8 cellular contexts compared by ENCODE assay signal in the genomic region with DNA sequence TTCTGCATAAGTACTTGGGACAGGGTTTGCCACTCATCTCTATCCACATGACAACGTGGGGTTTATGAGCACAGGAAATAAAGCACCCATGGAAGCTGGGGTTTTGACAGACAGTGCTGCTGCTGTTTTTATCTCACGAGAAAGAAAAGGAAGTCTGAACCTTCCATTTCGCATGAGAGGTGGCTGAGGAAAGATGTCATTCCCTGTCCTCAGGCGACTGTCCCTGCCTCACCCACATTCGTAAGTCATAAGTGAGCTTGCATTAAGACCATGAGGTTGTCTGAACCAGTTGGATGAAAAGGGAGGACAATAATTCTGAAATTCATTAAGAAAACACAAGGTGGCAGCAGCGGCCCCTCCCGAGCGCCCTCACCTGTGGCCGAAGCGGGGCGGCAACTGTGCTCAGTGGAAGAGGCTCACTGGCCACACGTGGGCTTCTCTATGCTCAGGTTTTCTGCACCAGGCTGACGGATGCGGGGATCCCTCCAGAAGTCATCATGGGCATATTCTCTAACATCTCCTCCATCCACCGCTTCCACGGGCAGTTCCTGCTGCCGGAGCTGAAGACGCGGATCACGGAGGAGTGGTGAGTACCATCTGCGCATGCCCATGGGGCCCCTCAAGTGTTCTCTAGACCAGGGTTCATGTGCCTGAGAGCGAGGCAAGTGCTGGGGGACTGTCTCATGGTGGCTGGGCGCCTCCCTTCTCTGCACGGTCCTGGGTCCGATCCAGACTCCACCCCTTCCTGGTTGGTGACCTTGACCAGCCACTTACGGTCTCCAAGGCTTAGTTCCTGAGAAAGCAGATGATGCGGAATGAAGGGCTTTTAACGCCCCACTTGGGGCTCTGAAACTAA. TPM values are rescaled to one million over a fixed set of nuclear protein-coding genes. Genes with fewer than 3 reads are reported as not detected.
DNase-seq lines count a peak whose midpoint lies in the region; TF ChIP-seq lines count a peak whose summit lies in the region.

No MANE protein-coding gene starts in this region.

- TF ChIP-seq EP300 in ovary (IDR thresholded peaks at IDR 0.05) = no peak

- POLR2A ChIA-PET in OCI-LY7 (lab: Charles Lee) = interaction anchor here (0.5 to 2.2 kb wide), 5 partner anchors 22 to 1748 kb away, joined by 3 to 4 read pairs (median 3); no protein-coding TSS in a partner anchor

- no peaks in the 10 kb centered on the region for H3K79me2 ChIP-seq in OCI-LY7 (ENCODE audit: insufficient read depth, low read depth, low read length)

- H3K4me3 ChIP-seq in OCI-LY7 (ENCODE audit: low read depth, low read length, poor library complexity, severe bottlenecking) (no peak overlapping the region), fibroblast of the aortic adventitia (ENCODE audit: low read depth, low read length) (no peak overlapping the region), ovary (peak overlapping the region; percentile 29)

- no peaks in the 10 kb centered on the region for H3K9me2 ChIP-seq in OCI-LY7 (ENCODE audit: insufficient read depth, low read length)

- H3K4me1 Mint-ChIP-seq in activated T-cell treated with anti-CD3 and anti-CD28 coated beads, Interleukin-2, amount 50 U/mL, for 24 hours (ENCODE audit: low read depth) = peaks cover 56% of the 10 kb centered on the region
- peaks cover 5% of the 10 kb centered on the region for H3K4me1 Mint-ChIP-seq in type B pancreatic cell (ENCODE audit: unreplicated experiment)

- 7 to 18% (median 8%) methylated on average over 28 of the region's 28 CpGs for WGBS in ovary, 3 donors

- peaks cover 14% of the 10 kb centered on the region for H3K9me3 ChIP-seq in OCI-LY7 (ENCODE audit: low read length)
- no peaks in the 10 kb centered on the region for H3K9me3 ChIP-seq in ovary

- H2AFZ ChIP-seq in OCI-LY7 (ENCODE audit: low read length) = no peak overlapping the region

- no peak overlapping the region for H3K4me3 Mint-ChIP-seq in activated T-cell treated with anti-CD3 and anti-CD28 coated beads, Interleukin-2, amount 50 U/mL, for 24 hours
- peak overlapping the region; percentile 68 for H3K4me3 Mint-ChIP-seq in type B pancreatic cell

- H3K9me3 Mint-ChIP-seq in activated T-cell treated with anti-CD3 and anti-CD28 coated beads, Interleukin-2, amount 50 U/mL, for 24 hours = peaks cover 3% of the 10 kb centered on the region
- H3K9me3 Mint-ChIP-seq in type B pancreatic cell = no peaks in the 10 kb centered on the region

- H4K20me1 ChIP-seq in OCI-LY7 (ENCODE audit: insufficient read depth, low read length) = no peaks in the 10 kb centered on the region

- peaks cover 89% of the 10 kb centered on the region for H3K36me3 Mint-ChIP-seq in activated T-cell treated with anti-CD3 and anti-CD28 coated beads, Interleukin-2, amount 50 U/mL, for 24 hours (ENCODE audit: low read depth)
- no peaks in the 10 kb centered on the region for H3K36me3 Mint-ChIP-seq in type B pancreatic cell

- H3K27ac ChIP-seq in OCI-LY7 (ENCODE audit: low read depth, low read length, poor library complexity, severe bottlenecking) (no peak overlapping the region), ovary (peak overlapping the region in 1 of 2 donors; percentile 8)

- DNase-seq in Caki2 (ENCODE audit: low read depth) (peak; percentile 70), HCEC 1CT (peak; percentile 15), OCI-LY7 (ENCODE audit: low spot score) (peak; percentile 77), fibroblast of the aortic adventitia (ENCODE audit: low read depth) (peak; percentile 43), ovary (peak; percentile 69 to 81 (median 76)), type B pancreatic cell (ENCODE audit: extremely low spot score, unreplicated experiment) (no peak), middle frontal gyrus (ENCODE audit: extremely low spot score, low spot score) (no peak)
- peak; percentile 78 for DNase-seq in activated T-cell treated with anti-CD3 and anti-CD28 coated beads, Interleukin-2, amount 50 U/mL, for 24 hours

- in situ Hi-C loops in Caki2 (cut with HindIII; ENCODE audit: low pct_unique_long_range_greater_than_20kb, low sequenced_read_pairs) = no loop called here

- no TSS peak for BruUV-seq in OCI-LY7 (replicated peaks; lab: Mats Ljungman, UMichigan)

- H3K4me1 ChIP-seq in OCI-LY7 (ENCODE audit: insufficient read depth, low read length, poor library complexity, severe bottlenecking) (peaks cover 8% of the 10 kb centered on the region), ovary (ENCODE audit: insufficient read depth) (peaks cover 3% of the 10 kb centered on the region)

- H3K36me3 ChIP-seq in OCI-LY7 (ENCODE audit: insufficient read depth, low read length) (peaks cover 29% of the 10 kb centered on the region), ovary (no peaks in the 10 kb centered on the region)

- no peaks in the 10 kb centered on the region for H3K27me3 Mint-ChIP-seq in activated T-cell treated with anti-CD3 and anti-CD28 coated beads, Interleukin-2, amount 50 U/mL, for 24 hours
- H3K27me3 Mint-ChIP-seq in type B pancreatic cell = no peaks in the 10 kb centered on the region

- peak overlapping the region; percentile 40; the same call in 1 of the 2 replicates for H3K4me2 ChIP-seq in OCI-LY7 (ENCODE audit: low read length)

- CTCF ChIA-PET in OCI-LY7 (lab: Charles Lee; ENCODE audit: unreplicated experiment) = interaction anchor here (0.8 to 1.2 kb wide), 2 partner anchors 22 to 56 kb away, joined by 3 read pairs; no protein-coding TSS in a partner anchor

- H3K27me3 ChIP-seq in ovary = no peaks in the 10 kb centered on the region

- H3K27ac Mint-ChIP-seq in activated T-cell treated with anti-CD3 and anti-CD28 coated beads, Interleukin-2, amount 50 U/mL, for 24 hours = peak overlapping the region; percentile 91
- H3K27ac Mint-ChIP-seq in type B pancreatic cell = peak overlapping the region; percentile 96

- intact Hi-C loops in OCI-LY7 (cut with micrococcal nuclease; ENCODE audit: unreplicated experiment) = loop anchor here (1.0 to 2.0 kb wide), 4 partner anchors 47 to 106 kb away; no protein-coding TSS in a partner anchor
- intact Hi-C loops in ovary (cut with DNase I) = loop anchor here in 2 of 4 donors (5.0 to 10.0 kb wide), 3 partner anchors 91 to 299 kb away; a partner anchor contains a TSS

- TF ChIP-seq POLR2A in ovary (IDR thresholded peaks at IDR 0.05) = no peak

- peak; percentile 88 for TF ChIP-seq CTCF in OCI-LY7 (conservative IDR thresholded peaks at IDR 0.05; ENCODE audit: low read length)
- TF ChIP-seq CTCF in fibroblast of the aortic adventitia (IDR thresholded peaks at IDR 0.05; ENCODE audit: insufficient read depth, low read length) = peak; percentile 64
- TF ChIP-seq CTCF in ovary (IDR thresholded peaks at IDR 0.05) = peak; percentile 71 to 82 (median 79)
- TF ChIP-seq CTCF in type B pancreatic cell (conservative IDR thresholded peaks at IDR 0.05) = peak; percentile 77

RNA-seq across cellular contexts. Expression of a gene that starts 54.7 kb away (rescaled TPM):
- not detected in 2 replicates for total RNA-seq in Caki2 (2014; rRNA removed; shearing (Covaris generic); ENCODE audit: low replicate concordance)
- total RNA-seq in OCI-LY7 (2014; rRNA removed; shearing (Covaris generic)) = 160 and 201 TPM in 2 replicates
- total RNA-seq in OCI-LY7 (2022) (94.1 and 116 TPM in 2 replicates), fibroblast of the aortic adventitia (ENCODE audit: low replicate concordance) (0.09 TPM in 1 of 2 replicates, not detected in the other), ovary (10 to 100 TPM; 30.5 to 66.1 (median 42.4) TPM), type B pancreatic cell (ENCODE audit: low replicate concordance) (1.5 and 3.8 TPM in 2 replicates)
- 10 to 100 TPM in 1 of 2 donors, 1 to 10 TPM in 1; 9.6 to 42.5 TPM for polyA plus RNA-seq in ovary

RNA-seq across cellular contexts. Expression of a gene that starts 56.5 kb away (rescaled TPM):
- total RNA-seq in Caki2 (2014; rRNA removed; shearing (Covaris generic); ENCODE audit: low replicate concordance) = 0.96 TPM in 1 of 2 replicates, not detected in the other
- total RNA-seq in OCI-LY7 (2014; rRNA removed; shearing (Covaris generic)) = 20.6 and 22.1 TPM in 2 replicates
- total RNA-seq in OCI-LY7 (2022) (22.9 and 28.1 TPM in 2 replicates), fibroblast of the aortic adventitia (ENCODE audit: low replicate concordance) (not detected in 2 replicates), ovary (1 to 10 TPM; 1.3 to 6.7 (median 2.2) TPM), type B pancreatic cell (ENCODE audit: low replicate concordance) (5.5 and 8.4 TPM in 2 replicates)
- polyA plus RNA-seq in ovary = 1 to 10 TPM; 1.1 to 1.4 TPM

Comparison
In these comparisons a context has a peak if more than half of its experiments do, and no peak if none do; other contexts are left out.
1. DNase-seq: peak in Caki2 (single experiment), HCEC 1CT (single experiment), OCI-LY7 (single experiment), activated T-cell treated with anti-CD3 and anti-CD28 coated beads, Interleukin-2, amount 50 U/mL, for 24 hours (single experiment), fibroblast of the aortic adventitia (single experiment) and ovary (5 of 5); none in type B pancreatic cell (single experiment) and middle frontal gyrus (single experiment).
2. Peak in every context shown above with its lines, with median percentiles within 50 percentile points of each other: CTCF ChIP-seq.